Comparison of ENCODE assay signal across 8 cellular contexts in genomic region chr9:88988796-88989641, GRCh38. TPM values are rescaled to one million over a fixed set of nuclear protein-coding genes. Genes with fewer than 3 reads are reported as not detected.
DNase-seq lines count a peak whose midpoint lies in the region; ATAC-seq and TF ChIP-seq lines count a peak whose summit lies in the region.

No MANE protein-coding gene starts in this region.

- H3K4me3 Mint-ChIP-seq in GM23338 = peak overlapping the region; percentile 89; the same call in 1 of the 3 replicates
- H3K4me3 Mint-ChIP-seq in activated T-helper 1 cell treated with anti-CD3 and anti-CD28 coated beads, Interleukin-12 subunit alpha, Interleukin-12 subunit beta, Interleukin-2, Interleukin-4 antibody, amounts not matched to agents 30 ng/mL and 10 ng/mL and 1 ng/mL, durations not matched to agents 14 hours and 24 hours and 36 hours = peak overlapping the region; percentile 77

- H3F3A ChIP-seq in GM23338 (replicated peaks; ENCODE audit: low read depth) = 0 out of 2 replicates have a peak, but pooled peaks cover 7% of the 10 kb centered on the region

- no peaks in the 10 kb centered on the region for H3K36me3 Mint-ChIP-seq in GM23338 (ENCODE audit: low read depth)
- no peaks in the 10 kb centered on the region for H3K36me3 Mint-ChIP-seq in activated T-helper 1 cell treated with anti-CD3 and anti-CD28 coated beads, Interleukin-12 subunit alpha, Interleukin-12 subunit beta, Interleukin-2, Interleukin-4 antibody, amounts not matched to agents 30 ng/mL and 10 ng/mL and 1 ng/mL, durations not matched to agents 14 hours and 24 hours and 36 hours (ENCODE audit: low read depth)

- intact Hi-C loops in activated T-helper 1 cell treated with anti-CD3 and anti-CD28 coated beads, Interleukin-12 subunit alpha, Interleukin-12 subunit beta, Interleukin-2, Interleukin-4 antibody, amounts not matched to agents 30 ng/mL and 10 ng/mL and 1 ng/mL, durations not matched to agents 14 hours and 24 hours and 36 hours (cut with micrococcal nuclease) = loop anchor here (1.0 to 2.0 kb wide), 4 partner anchors 13 to 685 kb away; no protein-coding TSS in a partner anchor

- no peaks in the 10 kb centered on the region for H3K9me2 ChIP-seq in GM23338 (ENCODE audit: insufficient read depth)

- H3K4me3 ChIP-seq in AG09309 (ENCODE audit: control insufficient read depth, low read depth, low read length) (no peak overlapping the region), GM23338 (peak overlapping the region; percentile 34; the same call in 1 of the 2 replicates)

- H3K79me2 ChIP-seq in GM23338 (replicated peaks; ENCODE audit: insufficient read depth) = peaks cover 14% of the 10 kb centered on the region

- DNase-seq in AG09309 (ENCODE audit: low read depth) (peak; percentile 27), GM23338 (ENCODE audit: low spot score) (no peak), left kidney (ENCODE audit: low read depth, low spot score) (peak; percentile 29), iPS-NIHi11 (ENCODE audit: low spot score) (no peak), G401 (ENCODE audit: low spot score) (no peak), HUDEP-2 (lab: John Stamatoyannopoulos, UW; ENCODE audit: unreplicated experiment in 76 of 76) (no peak)
- peak; percentile 12 for DNase-seq in activated T-helper 1 cell treated with anti-CD3 and anti-CD28 coated beads, Interleukin-12 subunit alpha, Interleukin-12 subunit beta, Interleukin-2, Interleukin-4 antibody, amounts not matched to agents 30 ng/mL and 10 ng/mL and 1 ng/mL, durations not matched to agents 14 hours and 24 hours and 36 hours (ENCODE audit: low spot score)
- DNase-seq in effector CD8-positive, alpha-beta T cell (lab: John Stamatoyannopoulos, UW) = no peak

- in situ Hi-C loops in G401 (cut with HindIII; ENCODE audit: low sequenced_read_pairs) = no loop called here

- H3K4me1 ChIP-seq in GM23338 (ENCODE audit: insufficient read depth) = peaks cover 32% of the 10 kb centered on the region

- H3K27me3 Mint-ChIP-seq in GM23338 (ENCODE audit: insufficient read depth, low read depth, poor library complexity) = peaks cover 12% of the 10 kb centered on the region
- H3K27me3 Mint-ChIP-seq in activated T-helper 1 cell treated with anti-CD3 and anti-CD28 coated beads, Interleukin-12 subunit alpha, Interleukin-12 subunit beta, Interleukin-2, Interleukin-4 antibody, amounts not matched to agents 30 ng/mL and 10 ng/mL and 1 ng/mL, durations not matched to agents 14 hours and 24 hours and 36 hours (ENCODE audit: insufficient read depth) = peaks cover 32% of the 10 kb centered on the region

- no peak overlapping the region for H3K27ac Mint-ChIP-seq in GM23338
- peak overlapping the region; percentile 82 for H3K27ac Mint-ChIP-seq in activated T-helper 1 cell treated with anti-CD3 and anti-CD28 coated beads, Interleukin-12 subunit alpha, Interleukin-12 subunit beta, Interleukin-2, Interleukin-4 antibody, amounts not matched to agents 30 ng/mL and 10 ng/mL and 1 ng/mL, durations not matched to agents 14 hours and 24 hours and 36 hours

- H3K27me3 ChIP-seq in GM23338 (ENCODE audit: insufficient read depth) = peaks cover 13% of the 10 kb centered on the region

- TF ChIP-seq CTCF in AG09309 (IDR thresholded peaks at IDR 0.05; ENCODE audit: control insufficient read depth, insufficient read depth, low read depth, low read length, missing control alignments) (no peak), GM23338 (conservative IDR thresholded peaks at IDR 0.05; ENCODE audit: low read depth in 2 of 2) (no peak)

- H4K20me1 ChIP-seq in GM23338 (replicated peaks; ENCODE audit: insufficient read depth) = no peaks in the 10 kb centered on the region

- H3K27ac ChIP-seq in GM23338 (ENCODE audit: low read depth) = no peak overlapping the region

- H3K36me3 ChIP-seq in GM23338 (ENCODE audit: insufficient read depth) = no peaks in the 10 kb centered on the region; the same call in 1 of the 2 replicates

- 0 out of 3 replicates have a peak, but pooled peaks cover 4% of the 10 kb centered on the region for H3K9me3 Mint-ChIP-seq in GM23338
- no peaks in the 10 kb centered on the region for H3K9me3 Mint-ChIP-seq in activated T-helper 1 cell treated with anti-CD3 and anti-CD28 coated beads, Interleukin-12 subunit alpha, Interleukin-12 subunit beta, Interleukin-2, Interleukin-4 antibody, amounts not matched to agents 30 ng/mL and 10 ng/mL and 1 ng/mL, durations not matched to agents 14 hours and 24 hours and 36 hours

- ATAC-seq in GM23338 = no peak

- peak overlapping the region; percentile 87 for H3K4me2 ChIP-seq in GM23338

- H2AFZ ChIP-seq in GM23338 = peak overlapping the region; percentile 84; the same call in 1 of the 2 replicates

- H3K4me1 Mint-ChIP-seq in GM23338 = peaks cover 34% of the 10 kb centered on the region
- H3K4me1 Mint-ChIP-seq in activated T-helper 1 cell treated with anti-CD3 and anti-CD28 coated beads, Interleukin-12 subunit alpha, Interleukin-12 subunit beta, Interleukin-2, Interleukin-4 antibody, amounts not matched to agents 30 ng/mL and 10 ng/mL and 1 ng/mL, durations not matched to agents 14 hours and 24 hours and 36 hours (ENCODE audit: low read depth) = peaks cover 25% of the 10 kb centered on the region

TF ChIP-seq in GM23338, 12 proteins besides CTCF, POLR2A, EP300 and RAD21:
- TF ChIP-seq EZH2 (IDR thresholded peaks at IDR 0.05; ENCODE audit: low read depth, unreplicated experiment) = no peak
- TF ChIP-seq POLR2AphosphoS5 (IDR thresholded peaks at IDR 0.05; ENCODE audit: low read depth) = no peak

RNA-seq across cellular contexts. Expression of gene S1PR3, which starts 2.2 kb away (rescaled TPM):
- 7.6 and 9.3 TPM in 2 replicates for total RNA-seq in GM23338 (2014; rRNA removed; shearing (Covaris generic))
- polyA plus RNA-seq in GM23338 (2016; fragmentation: Nextera tagmentation; extraction: Ambion mirVana) = 1.7 and 2.1 TPM in 2 replicates
- total RNA-seq in activated T-helper 1 cell treated with anti-CD3 and anti-CD28 coated beads, Interleukin-12 subunit alpha, Interleukin-12 subunit beta, Interleukin-2, Interleukin-4 antibody, amounts not matched to agents 30 ng/mL and 10 ng/mL and 1 ng/mL, durations not matched to agents 14 hours and 24 hours and 36 hours = 3.0 and 3.3 TPM in 2 replicates
- not detected in 2 replicates for total RNA-seq in G401 (2014; rRNA removed; shearing (Covaris generic))

Comparison
In these comparisons a context has a peak if more than half of its experiments do, and no peak if none do; other contexts are left out.
1. DNase-seq: peak in AG09309 (single experiment), activated T-helper 1 cell treated with anti-CD3 and anti-CD28 coated beads, Interleukin-12 subunit alpha, Interleukin-12 subunit beta, Interleukin-2, Interleukin-4 antibody, amounts not matched to agents 30 ng/mL and 10 ng/mL and 1 ng/mL, durations not matched to agents 14 hours and 24 hours and 36 hours (single experiment) and left kidney (single experiment); none in GM23338 (single experiment), effector CD8-positive, alpha-beta T cell (single experiment), iPS-NIHi11 (single experiment), G401 (single experiment) and HUDEP-2 (0 of 76).